Comparison of ENCODE assay signal across 11 cellular contexts in the genomic region with DNA sequence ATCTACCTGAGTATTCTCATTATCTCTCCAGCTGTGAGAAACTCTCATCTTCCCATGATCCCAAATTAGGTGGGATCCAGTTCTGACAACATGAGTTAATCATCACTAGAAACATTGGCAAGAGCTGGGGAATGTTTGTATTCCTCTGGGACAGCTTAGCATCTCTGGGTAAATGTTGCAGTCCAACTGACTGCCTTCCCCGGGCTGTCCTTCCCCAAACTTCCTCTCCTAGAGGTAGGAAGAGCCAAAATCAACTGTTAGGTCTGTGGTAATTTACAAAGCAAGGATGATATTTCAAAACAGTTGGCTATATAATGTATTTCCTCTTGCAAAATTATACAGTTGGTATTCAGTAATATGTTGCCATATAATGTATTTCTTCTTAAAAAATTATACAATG.
DNase-seq lines count a peak whose midpoint lies in the region; ATAC-seq and TF ChIP-seq lines count a peak whose summit lies in the region.
"Had no signal": no experiment of that assay in that cellular context is flagged by ENCODE, and none has a peak within 500 bp of the region (broad histone marks: within the 10 kb centered on the region; RNA-seq: fewer than 3 reads in every experiment).

No MANE protein-coding gene starts in this region.

- no peaks in the 10 kb centered on the region for H3K27me3 ChIP-seq in BLaER1
- H3K27me3 ChIP-seq: colonic mucosa, stomach had no signal

- H3K27ac Mint-ChIP-seq in osteocyte (ENCODE audit: unreplicated experiment) = peak overlapping the region; percentile 75

- peaks cover 40% of the 10 kb centered on the region for H3K4me1 Mint-ChIP-seq in osteocyte (ENCODE audit: unreplicated experiment)

- peaks cover 93% of the 10 kb centered on the region for H3K4me1 ChIP-seq in BLaER1

- no peak overlapping the region for H3K27ac ChIP-seq in BLaER1
- H3K27ac ChIP-seq: colonic mucosa had no signal

- H3K4me3 Mint-ChIP-seq in osteocyte (ENCODE audit: unreplicated experiment) = no peak overlapping the region

- H3K4me3 ChIP-seq in BLaER1 = no peak overlapping the region
- H3K4me3 ChIP-seq: colonic mucosa, stomach had no signal

- no peaks in the 10 kb centered on the region for H3K36me3 Mint-ChIP-seq in osteocyte (ENCODE audit: unreplicated experiment)

- DNase-seq in NCI-H460 (ENCODE audit: extremely low read depth, low read depth) (peak; percentile 13), fibroblast of gingiva (ENCODE audit: low read depth) (peak; percentile 97), osteocyte (ENCODE audit: extremely low spot score, unreplicated experiment) (no peak), NCI-H146 treated with DMSO at 0.1 percent for 48 hours (lab: John Stamatoyannopoulos, UW; ENCODE audit: unreplicated experiment) (no peak), GM13976 (ENCODE audit: low spot score) (no peak), DMS153 treated with DMSO at 0.1 percent for 48 hours (lab: John Stamatoyannopoulos, UW; ENCODE audit: unreplicated experiment) (no peak)
- DNase-seq: colonic mucosa; stimulated activated CD4-positive, alpha-beta T cell treated with anti-CD3 and anti-CD28 coated beads, Interleukin-15, amount 100 ng/mL, for 24 hours; stomach had no signal

- no peaks in the 10 kb centered on the region for H3K9me3 Mint-ChIP-seq in osteocyte (ENCODE audit: unreplicated experiment)

- in situ Hi-C loops in GM13976 (cut with MboI; ENCODE audit: low sequenced_read_pairs, unreplicated experiment) = loop anchor here (25.0 kb wide), 2 partner anchors 165 to 515 kb away; no protein-coding TSS in a partner anchor

- H3K36me3 ChIP-seq in BLaER1 = peaks cover 85% of the 10 kb centered on the region
- H3K36me3 ChIP-seq: colonic mucosa had no signal

- no peak overlapping the region for H3K9ac ChIP-seq in BLaER1

- TF ChIP-seq CTCF in osteocyte (IDR thresholded peaks at IDR 0.05) (peak; percentile 6), GM13976 (IDR thresholded peaks at IDR 0.05; ENCODE audit: borderline replicate concordance, control extremely low read depth, extremely low read depth, insufficient read depth, missing control alignments) (no peak)

- peak overlapping the region; percentile 70 for H3K4me2 ChIP-seq in BLaER1

- H4K20me1 ChIP-seq in BLaER1 = no peaks in the 10 kb centered on the region

- H3K9me3 ChIP-seq in BLaER1 = no peaks in the 10 kb centered on the region
- H3K9me3 ChIP-seq: colonic mucosa, stomach had no signal

- no peaks in the 10 kb centered on the region for H3K27me3 Mint-ChIP-seq in osteocyte (ENCODE audit: unreplicated experiment)

- no peak for ATAC-seq in GM18511 (IDR thresholded peaks at IDR 0.05; ENCODE audit: unreplicated experiment)

Comparison
In these comparisons a context has a peak if more than half of its experiments do, and no peak if none do; other contexts are left out.
1. DNase-seq: peak in NCI-H460 (single experiment) and fibroblast of gingiva (single experiment); none in osteocyte (single experiment), NCI-H146 treated with DMSO at 0.1 percent for 48 hours (single experiment), GM13976 (single experiment) and DMS153 treated with DMSO at 0.1 percent for 48 hours (single experiment).